In the genomic region with DNA sequence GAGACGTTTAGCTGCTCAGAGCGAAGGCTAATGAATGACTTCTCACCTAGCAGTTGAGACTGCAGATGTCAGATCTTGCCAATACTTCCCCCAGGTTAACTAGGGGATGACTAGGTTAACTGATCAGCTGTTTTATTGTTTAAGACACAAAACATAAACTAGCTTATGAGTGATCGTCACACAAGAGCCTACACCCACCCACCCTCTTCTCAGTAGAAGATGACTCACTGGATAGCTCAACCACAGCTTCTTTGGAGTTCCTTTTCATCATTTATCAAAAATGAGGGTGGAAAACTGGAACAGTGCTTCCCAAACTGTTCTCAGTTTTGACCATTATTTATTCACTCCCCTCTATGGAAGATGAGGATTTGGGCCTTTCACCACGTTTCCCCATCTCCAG, we compare ENCODE assay signal across 21 cellular contexts. TPM values are rescaled to one million over a fixed set of nuclear protein-coding genes. Genes with fewer than 3 reads are reported as not detected.
DNase-seq lines count a peak whose midpoint lies in the region; ATAC-seq, FAIRE-seq and TF ChIP-seq lines count a peak whose summit lies in the region.
"Had no signal": no experiment of that assay in that cellular context is flagged by ENCODE, and none has a peak within 500 bp of the region (broad histone marks: within the 10 kb centered on the region; RNA-seq: fewer than 3 reads in every experiment).

No MANE protein-coding gene starts in this region.

- H3K9me3 ChIP-seq in GM23248 (ENCODE audit: low read depth) (no peaks in the 10 kb centered on the region), astrocyte (ENCODE audit: insufficient read depth, low read depth, low read length) (no peaks in the 10 kb centered on the region), left lung (no peaks in the 10 kb centered on the region)
- H3K9me3 ChIP-seq: BLaER1, gastrocnemius medialis, psoas muscle had no signal

- in situ Hi-C loops in GM23248 (cut with MboI), result no loop called here

- H3K27me3 Mint-ChIP-seq in astrocyte (ENCODE audit: low read depth, unreplicated experiment), result peaks cover 7% of the 10 kb centered on the region
- H3K27me3 Mint-ChIP-seq: naive thymus-derived CD8-positive, alpha-beta T cell had no signal

- no peaks in the 10 kb centered on the region for H3K9me2 ChIP-seq in GM23248 (ENCODE audit: insufficient read depth)

- H3K36me3 ChIP-seq in GM23248 (ENCODE audit: low read depth) (no peaks in the 10 kb centered on the region), astrocyte (ENCODE audit: insufficient read depth, low read length) (no peaks in the 10 kb centered on the region), left lung (no peaks in the 10 kb centered on the region)
- H3K36me3 ChIP-seq: BLaER1, gastrocnemius medialis had no signal

- H3K9me3 Mint-ChIP-seq in astrocyte (ENCODE audit: unreplicated experiment), result no peaks in the 10 kb centered on the region
- H3K9me3 Mint-ChIP-seq: activated naive CD4-positive, alpha-beta T cell treated with anti-CD3 and anti-CD28 coated beads for 36 hours; naive thymus-derived CD8-positive, alpha-beta T cell had no signal

- H3K4me3 Mint-ChIP-seq in astrocyte (ENCODE audit: unreplicated experiment), result peak overlapping the region; percentile 9
- H3K4me3 Mint-ChIP-seq: activated naive CD4-positive, alpha-beta T cell treated with anti-CD3 and anti-CD28 coated beads for 36 hours; naive thymus-derived CD8-positive, alpha-beta T cell had no signal

- H3F3A ChIP-seq in GM23248 (ENCODE audit: insufficient read depth), result peaks cover 22% of the 10 kb centered on the region

- peak; percentile 35 for ATAC-seq in left lung
- ATAC-seq: gastrocnemius medialis; naive thymus-derived CD8-positive, alpha-beta T cell; psoas muscle; SK-N-SH treated with all-trans-retinoic acid at 6 μM for 48 hours had no signal

- TF ChIP-seq CTCF in astrocyte (IDR thresholded peaks at IDR 0.05; ENCODE audit: insufficient read depth, low read depth, low read length) (no peak), left lung (IDR thresholded peaks at IDR 0.05) (no peak)

- 0 out of 2 replicates have a peak overlapping the region, but pooled peaks have one; percentile 0 for H3K27ac ChIP-seq in GM23248
- no peak overlapping the region for H3K27ac ChIP-seq in astrocyte (ENCODE audit: low read depth, low read length)
- H3K27ac ChIP-seq in left lung, result peak overlapping the region in 1 of 2 donors; percentile 35
- H3K27ac ChIP-seq: BLaER1, gastrocnemius medialis, psoas muscle had no signal

- H3K27me3 ChIP-seq in GM23248 (replicated peaks; ENCODE audit: insufficient read depth) (no peaks in the 10 kb centered on the region), astrocyte (ENCODE audit: insufficient read depth, low read length) (peaks cover 1% of the 10 kb centered on the region), left lung (no peaks in the 10 kb centered on the region)
- H3K27me3 ChIP-seq: BLaER1, gastrocnemius medialis had no signal

- no peak overlapping the region for H3K27ac Mint-ChIP-seq in astrocyte (ENCODE audit: unreplicated experiment)
- H3K27ac Mint-ChIP-seq: activated naive CD4-positive, alpha-beta T cell treated with anti-CD3 and anti-CD28 coated beads for 36 hours had no signal

- peak overlapping the region; percentile 46 for H3K4me2 ChIP-seq in GM23248 (ENCODE audit: unreplicated experiment)
- no peak overlapping the region for H3K4me2 ChIP-seq in astrocyte (ENCODE audit: low read length)
- H3K4me2 ChIP-seq: BLaER1 had no signal

- intact Hi-C loops in left lung (cut with DNase I), result no loop called here

- H3K4me3 ChIP-seq in GM23248, result no peak overlapping the region
- no peak overlapping the region for H3K4me3 ChIP-seq in astrocyte (ENCODE audit: insufficient read depth, low read depth, low read length)
- H3K4me3 ChIP-seq in left lung, result no peak overlapping the region
- H3K4me3 ChIP-seq: BLaER1, gastrocnemius medialis, psoas muscle had no signal

- no peaks in the 10 kb centered on the region for H4K20me1 ChIP-seq in GM23248 (ENCODE audit: insufficient read depth)
- H4K20me1 ChIP-seq in astrocyte (ENCODE audit: insufficient read depth, low read length), result no peaks in the 10 kb centered on the region
- H4K20me1 ChIP-seq: BLaER1 had no signal

- no peaks in the 10 kb centered on the region for H3K36me3 Mint-ChIP-seq in astrocyte (ENCODE audit: low read depth, unreplicated experiment)
- H3K36me3 Mint-ChIP-seq: naive thymus-derived CD8-positive, alpha-beta T cell had no signal

- WGBS in GM23248 (ENCODE audit: low coverage in 1 of 2, low lambda C conversion rate in 2 of 2, missing lambda C conversion rate in 2 of 2), 2 experiments, result 33 to 40% methylated on average over 4 of the region's 4 CpGs

- no peak overlapping the region for H2AFZ ChIP-seq in GM23248
- H2AFZ ChIP-seq in astrocyte (ENCODE audit: low read depth, low read length), result no peak overlapping the region

- H3K79me2 ChIP-seq in GM23248 (ENCODE audit: insufficient read depth), result no peaks in the 10 kb centered on the region
- no peaks in the 10 kb centered on the region for H3K79me2 ChIP-seq in astrocyte (ENCODE audit: insufficient read depth, low read length)

- DNase-seq in AG20443 (ENCODE audit: low spot score) (peak; percentile 27), GM23248 (peak; percentile 81), astrocyte (ENCODE audit: low read depth) (peak; percentile 77), left lung (no peak), DMS 273 treated with DMSO at 0.1 percent for 48 hours (lab: John Stamatoyannopoulos, UW) (no peak), SKM-1 treated with dmso at 0.1 percent for 144 hours (lab: John Stamatoyannopoulos, UW; ENCODE audit: unreplicated experiment) (no peak)
- no peak for DNase-seq in activated effector memory CD4-positive, alpha-beta T cell treated with anti-CD3 and anti-CD28 coated beads, Interleukin-2, amount 50 U/mL, for 16 hours
- DNase-seq: activated naive CD4-positive, alpha-beta T cell treated with anti-CD3 and anti-CD28 coated beads for 36 hours; central memory CD4-positive, alpha-beta T cell; DMS79 treated with DMSO at 0.1 percent for 48 hours; effector memory CD4-positive, alpha-beta T cell; gastrocnemius medialis; naive thymus-derived CD8-positive, alpha-beta T cell; NCI-H187; NCI-H524; psoas muscle had no signal

- peak; percentile 5 for FAIRE-seq in astrocyte (lab: Jason Lieb, UNC)

- H3K4me1 ChIP-seq in GM23248 (ENCODE audit: insufficient read depth) (peaks cover 34% of the 10 kb centered on the region), astrocyte (ENCODE audit: insufficient read depth, low read length) (no peaks in the 10 kb centered on the region), left lung (no peaks in the 10 kb centered on the region)
- H3K4me1 ChIP-seq: BLaER1 had no signal

- H3K9ac ChIP-seq in GM23248, result no peak overlapping the region
- no peak overlapping the region for H3K9ac ChIP-seq in astrocyte (ENCODE audit: low read length)
- H3K9ac ChIP-seq: BLaER1 had no signal

- peaks cover 9% of the 10 kb centered on the region for H3K4me1 Mint-ChIP-seq in astrocyte (ENCODE audit: low read depth, unreplicated experiment)

RNA-seq across cellular contexts. Expression of gene GASK1A, which starts 25.2 kb away (rescaled TPM):
- total RNA-seq in GM23248 (2014; rRNA removed; shearing (Covaris generic)), result 0.63 and 1.8 TPM in 2 replicates
- polyA plus RNA-seq in GM23248 (2016; fragmentation: Nextera tagmentation; extraction: Ambion mirVana), result 0.08 and 0.10 TPM in 2 replicates
- total RNA-seq in astrocyte (0.09 TPM in 1 of 2 replicates, not detected in the other), left lung (10 to 100 TPM; 11.3 to 12.3 TPM)
- total RNA-seq: activated CD8-positive, alpha-beta memory T cell treated with anti-CD3 and anti-CD28 coated beads for 36 hours; activated naive CD4-positive, alpha-beta T cell treated with anti-CD3 and anti-CD28 coated beads for 36 hours; lung microvascular endothelial cell; OCI-LY7 had no signal

Comparison
In these comparisons a context has a peak if more than half of its experiments do, and no peak if none do; other contexts are left out.
1. DNase-seq: peak in AG20443 (single experiment), GM23248 (single experiment) and astrocyte (single experiment); none in left lung (0 of 2), activated effector memory CD4-positive, alpha-beta T cell treated with anti-CD3 and anti-CD28 coated beads, Interleukin-2, amount 50 U/mL, for 16 hours (single experiment), DMS 273 treated with DMSO at 0.1 percent for 48 hours (single experiment) and SKM-1 treated with dmso at 0.1 percent for 144 hours (single experiment).